19 cellular contexts compared by ENCODE assay signal in genomic region chr17:29061036-29061435, GRCh38. TPM values are rescaled to one million over a fixed set of nuclear protein-coding genes. Genes with fewer than 3 reads are reported as not detected.
DNase-seq lines count a peak whose midpoint lies in the region; ATAC-seq and TF ChIP-seq lines count a peak whose summit lies in the region.
"Had no signal": no experiment of that assay in that cellular context is flagged by ENCODE, and none has a peak within 500 bp of the region (broad histone marks: within the 10 kb centered on the region; RNA-seq: fewer than 3 reads in every experiment).

No MANE protein-coding gene starts in this region.

- H3K27ac ChIP-seq in BLaER1 (peak overlapping the region; percentile 65; the same call in 1 of the 2 replicates), SK-N-SH (ENCODE audit: low read depth in 2 of 2, low read length in 1 of 2) (peak overlapping the region; percentile 6 to 93; a peak in 3 of 4 replicates)
- H3K27ac ChIP-seq: esophagus squamous epithelium, parathyroid adenoma, upper lobe of right lung had no signal

- peak overlapping the region; percentile 46 for H3K4me3 ChIP-seq in BLaER1
- no peak overlapping the region for H3K4me3 ChIP-seq in SK-N-SH (ENCODE audit: low read depth in 2 of 2, low read length in 1 of 2)
- H3K4me3 ChIP-seq: esophagus squamous epithelium, upper lobe of right lung had no signal

- 55% methylated on average over 8 of the region's 8 CpGs for WGBS in SK-N-SH (ENCODE audit: low lambda C conversion rate)

- CTCF ChIA-PET in SK-N-SH (lab: Yijun Ruan, JAX) = interaction anchor here (1.0 to 3.0 kb wide), 6 partner anchors 12 to 57 kb away, joined by 3 to 16 read pairs (median 3); no protein-coding TSS in a partner anchor

- ATAC-seq in GM18502 (IDR thresholded peaks at IDR 0.05; ENCODE audit: poor library complexity, unreplicated experiment) = no peak
- ATAC-seq: activated CD4-positive, alpha-beta T cell treated with anti-CD3 and anti-CD28 coated beads for 36 hours; stimulated activated memory B cell treated with anti-CD40 and anti-IgM and Interleukin-4, amounts not matched to agents 10 μg/mL and 1 μg/mL and 100 μg/mL, for 72 hours; upper lobe of right lung had no signal

- H3K36me3 ChIP-seq in BLaER1 (no peaks in the 10 kb centered on the region), SK-N-SH (replicated peaks in 1 of 2; ENCODE audit: control insufficient read depth in 1 of 2, insufficient read depth in 2 of 2, low read length in 1 of 2) (no peaks in the 10 kb centered on the region)
- H3K36me3 ChIP-seq: esophagus squamous epithelium, upper lobe of right lung had no signal

- TF ChIP-seq POLR2A in erythroblast (IDR thresholded peaks at IDR 0.05; ENCODE audit: low read length) = no peak

- H3K4me1 ChIP-seq in BLaER1 = peaks cover 63% of the 10 kb centered on the region
- peaks cover 7 to 37% of the 10 kb centered on the region in 2 experiments; a peak in 3 of 4 replicates for H3K4me1 ChIP-seq in SK-N-SH (ENCODE audit: control insufficient read depth in 1 of 2, insufficient read depth in 2 of 2, low read depth in 1 of 2, low read length in 1 of 2)
- H3K4me1 ChIP-seq: parathyroid adenoma, upper lobe of right lung had no signal

- no peaks in the 10 kb centered on the region for H3F3A ChIP-seq in SK-N-SH (replicated peaks; ENCODE audit: insufficient read depth)

- DNase-seq in SK-N-SH = peak; percentile 76
- peak; percentile 10 to 47 for DNase-seq in erythroblast (lab: John Stamatoyannopoulos, UW)
- peak; percentile 29 for DNase-seq in midbrain (lab: John Stamatoyannopoulos, UW)
- DNase-seq in mesenteric fat pad (ENCODE audit: low spot score) = no peak
- no peak for DNase-seq in germinal center (ENCODE audit: low spot score)
- no peak for DNase-seq in dedifferentiated amniotic fluid mesenchymal stem cell (ENCODE audit: extremely low spot score)
- DNase-seq: activated CD4-positive, alpha-beta T cell treated with anti-CD3 and anti-CD28 coated beads for 36 hours; activated CD8-positive, alpha-beta memory T cell treated with anti-CD3 and anti-CD28 coated beads, Interleukin-2, amount 50 U/mL, for 48 hours; activated naive CD4-positive, alpha-beta T cell treated with Interleukin-2 at 50 U/mL for 16 hours; esophagus squamous epithelium; NCI-H1436; NCI-H226; upper lobe of right lung had no signal

- H3K9me3 ChIP-seq in BLaER1 (no peaks in the 10 kb centered on the region), SK-N-SH (no peaks in the 10 kb centered on the region)
- H3K9me3 ChIP-seq: esophagus squamous epithelium, upper lobe of right lung had no signal

- no peak for TF ChIP-seq EP300 in SK-N-SH (IDR thresholded peaks at IDR 0.05; ENCODE audit: borderline replicate concordance in 1 of 2, low read depth in 1 of 2, low read length in 1 of 2)

- TF ChIP-seq CTCF in SK-N-SH (IDR thresholded peaks at IDR 0.05) = no peak

- no peaks in the 10 kb centered on the region for H3K79me2 ChIP-seq in SK-N-SH (ENCODE audit: insufficient read depth)
- H3K79me2 ChIP-seq: parathyroid adenoma had no signal

- H3K9ac ChIP-seq in BLaER1 (peak overlapping the region; percentile 46; the same call in 1 of the 2 replicates), SK-N-SH (no peak overlapping the region)
- H3K9ac ChIP-seq: parathyroid adenoma had no signal

- H3K27me3 ChIP-seq in BLaER1 (no peaks in the 10 kb centered on the region), SK-N-SH (ENCODE audit: insufficient read depth) (no peaks in the 10 kb centered on the region)
- H3K27me3 ChIP-seq: upper lobe of right lung had no signal

- H4K20me1 ChIP-seq in BLaER1 = no peaks in the 10 kb centered on the region
- no peaks in the 10 kb centered on the region for H4K20me1 ChIP-seq in SK-N-SH (ENCODE audit: insufficient read depth)

- TF ChIP-seq RAD21 in SK-N-SH (IDR thresholded peaks at IDR 0.05; ENCODE audit: low read length) = no peak; the same call in none of the 2 replicates

- POLR2A ChIA-PET in SK-N-SH (lab: Yijun Ruan, JAX) = interaction anchor here (0.6 to 1.3 kb wide), 2 partner anchors 13 to 24 kb away, joined by 3 read pairs; no protein-coding TSS in a partner anchor

- H2AFZ ChIP-seq in SK-N-SH (ENCODE audit: low read depth) = 0 out of 2 replicates have a peak overlapping the region, but pooled peaks have one; percentile 9
- H2AFZ ChIP-seq: parathyroid adenoma had no signal

- no peaks in the 10 kb centered on the region for H3K9me2 ChIP-seq in SK-N-SH

- H3K4me2 ChIP-seq in BLaER1 (peak overlapping the region; percentile 87), SK-N-SH (no peak overlapping the region)

TF ChIP-seq in SK-N-SH, 30 proteins besides CTCF, POLR2A, EP300 and RAD21:
- TF ChIP-seq NFIC (IDR thresholded peaks at IDR 0.05; ENCODE audit: borderline replicate concordance) = no peak
- TF ChIP-seq RXRA (IDR thresholded peaks at IDR 0.05; ENCODE audit: borderline replicate concordance, low read depth) = no peak
- TF ChIP-seq USF2 (IDR thresholded peaks at IDR 0.05; ENCODE audit: borderline replicate concordance, low read depth, low read length) = no peak
- TF ChIP-seq CHD2 (IDR thresholded peaks at IDR 0.05; ENCODE audit: low read length, partially characterized antibody) = peak; percentile 42
- peak; percentile 47; the same call in 1 of the 2 replicates for TF ChIP-seq RCOR1 (IDR thresholded peaks at IDR 0.05; ENCODE audit: low read length)
- TF ChIP-seq ZBTB33 (IDR thresholded peaks at IDR 0.05; ENCODE audit: borderline replicate concordance, low read depth) = no peak
- TF ChIP-seq MAX (IDR thresholded peaks at IDR 0.05; ENCODE audit: low read depth) = no peak
- no peak for TF ChIP-seq ELF1 (IDR thresholded peaks at IDR 0.05)
- peak; percentile 58 for TF ChIP-seq GATA2 (CRISPR knock-in tag; IDR thresholded peaks at IDR 0.05)
- TF ChIP-seq JUND (IDR thresholded peaks at IDR 0.05) = no peak

RNA-seq across cellular contexts. Expression of gene PIPOX, which starts 18.1 kb away (rescaled TPM):
- polyA plus RNA-seq in SK-N-SH (2012; rRNA removed) = 0.31 and 0.55 TPM in 2 replicates
- 0.22 and 0.26 TPM in 2 replicates for polyA plus RNA-seq in SK-N-SH (2012; cell fraction: cytosol; rRNA removed)
- polyA plus RNA-seq in SK-N-SH (2012; cell fraction: nucleus; rRNA removed) = 1.8 and 2.6 TPM in 2 replicates
- 1.3 TPM for total RNA-seq in mesenteric fat pad

RNA-seq across cellular contexts. Expression of gene SEZ6, which starts 55.2 kb away (rescaled TPM):
- polyA plus RNA-seq in SK-N-SH (2012; rRNA removed) = 0.12 and 0.37 TPM in 2 replicates
- 0.19 and 0.43 TPM in 2 replicates for polyA plus RNA-seq in SK-N-SH (2012; cell fraction: cytosol; rRNA removed)
- 0.34 and 0.36 TPM in 2 replicates for polyA plus RNA-seq in SK-N-SH (2012; cell fraction: nucleus; rRNA removed)
- not detected for total RNA-seq in mesenteric fat pad
- total RNA-seq: activated CD4-positive, alpha-beta T cell treated with anti-CD3 and anti-CD28 coated beads for 36 hours; esophagus squamous epithelium; kidney epithelial cell; LHCN-M2; upper lobe of right lung had no signal

Comparison
In these comparisons a context has a peak if more than half of its experiments do, and no peak if none do; other contexts are left out.
1. DNase-seq: peak in SK-N-SH (single experiment), erythroblast (2 of 2) and midbrain (single experiment); none in mesenteric fat pad (single experiment), germinal center (single experiment) and dedifferentiated amniotic fluid mesenchymal stem cell (single experiment).